Comparison of ENCODE assay signal across 10 cellular contexts in the genomic region with DNA sequence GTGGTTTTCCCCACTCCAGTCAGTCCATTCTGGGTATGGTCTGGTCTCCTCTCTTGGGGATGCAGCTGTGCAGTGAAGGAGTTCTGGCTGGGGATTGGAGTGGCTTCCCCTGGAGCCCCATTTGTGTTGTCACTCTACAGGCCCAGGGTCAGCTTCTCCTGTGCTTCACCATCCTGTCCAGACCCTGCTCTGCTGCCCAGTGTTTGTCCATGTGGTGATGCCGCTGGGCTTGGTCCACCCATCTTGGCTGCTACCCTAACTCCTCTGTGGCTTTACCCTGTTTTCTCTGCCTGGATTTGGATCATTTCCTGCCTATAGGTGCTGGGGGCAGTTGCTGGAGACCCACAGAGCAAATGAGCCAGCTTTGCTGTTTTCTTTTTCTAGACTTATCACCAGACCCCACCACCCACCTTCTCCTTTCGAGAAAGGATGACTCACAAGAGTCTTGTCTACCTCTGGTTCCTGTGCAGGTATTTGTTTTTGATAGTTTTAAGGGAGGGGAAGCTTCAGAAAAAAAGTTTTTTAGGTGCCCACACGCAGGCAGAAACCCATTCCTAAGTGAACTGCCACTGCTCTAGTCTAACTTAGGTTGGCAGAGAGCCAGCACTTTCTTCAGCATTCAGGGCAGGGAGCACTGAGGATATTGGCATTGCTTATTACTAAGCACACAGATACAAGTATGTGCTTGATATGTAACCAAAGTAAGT. TPM values are rescaled to one million over a fixed set of nuclear protein-coding genes. Genes with fewer than 3 reads are reported as not detected.
DNase-seq lines count a peak whose midpoint lies in the region; ATAC-seq and TF ChIP-seq lines count a peak whose summit lies in the region.
"Had no signal": no experiment of that assay in that cellular context is flagged by ENCODE, and none has a peak within 500 bp of the region (broad histone marks: within the 10 kb centered on the region; RNA-seq: fewer than 3 reads in every experiment).

No MANE protein-coding gene starts in this region.

- H3K4me1 Mint-ChIP-seq in activated CD8-positive, alpha-beta T cell treated with anti-CD3 and anti-CD28 coated beads for 36 hours (ENCODE audit: low read depth), result peaks cover 38% of the 10 kb centered on the region

- ATAC-seq in activated CD8-positive, alpha-beta T cell treated with anti-CD3 and anti-CD28 coated beads for 36 hours, result peak; percentile 80
- ATAC-seq in GM18517 (IDR thresholded peaks at IDR 0.05; ENCODE audit: unreplicated experiment), result no peak

- H3K4me1 ChIP-seq in HEK293 (ENCODE audit: control insufficient read depth, insufficient read depth, low read length) (peaks cover 6% of the 10 kb centered on the region), prostate gland (replicated peaks) (no peaks in the 10 kb centered on the region)

- intact Hi-C loops in activated CD8-positive, alpha-beta T cell treated with anti-CD3 and anti-CD28 coated beads for 36 hours (cut with micrococcal nuclease), result no loop called here
- intact Hi-C loops in prostate gland (cut with DNase I), result no loop called here

- H3K36me3 ChIP-seq in HEK293 (ENCODE audit: control insufficient read depth in 2 of 2, insufficient read depth in 1 of 2, low read length in 2 of 2) (peaks cover 28 to 94% of the 10 kb centered on the region in 2 experiments), prostate gland (peaks cover 14 to 18% of the 10 kb centered on the region in 2 donors)

- POLR2A ChIA-PET in HEK293 (lab: Yijun Ruan, JAX), result interaction anchor here (0.7 to 1.4 kb wide), 3 partner anchors 10 to 99 kb away, joined by 3 to 5 read pairs (median 3); no protein-coding TSS in a partner anchor
- POLR2A ChIA-PET in activated CD8-positive, alpha-beta T cell treated with anti-CD3 and anti-CD28 coated beads for 36 hours (lab: Charles Lee), result interaction anchor here (0.7 to 5.2 kb wide), 11 partner anchors 10 to 47 kb away, joined by 3 to 27 read pairs (median 4); no protein-coding TSS in a partner anchor

- H3K27ac ChIP-seq in HEK293 (ENCODE audit: extremely low read depth, low read depth, low read length), result no peak overlapping the region
- peak overlapping the region in 1 of 2 donors; percentile 13 for H3K27ac ChIP-seq in prostate gland

- H3K4me3 ChIP-seq in HEK293 (ENCODE audit: low read depth, low read length) (no peak overlapping the region), epithelial cell of esophagus (ENCODE audit: low read length) (no peak overlapping the region), prostate gland (no peak overlapping the region)

- H3K4me3 Mint-ChIP-seq in activated CD8-positive, alpha-beta T cell treated with anti-CD3 and anti-CD28 coated beads for 36 hours, result no peak overlapping the region

- peak; percentile 52 for DNase-seq in activated CD8-positive, alpha-beta T cell treated with anti-CD3 and anti-CD28 coated beads for 36 hours
- peak; percentile 68 for DNase-seq in epithelial cell of esophagus (ENCODE audit: low read depth)
- peak; percentile 70 for DNase-seq in prostate gland (ENCODE audit: low spot score)
- DNase-seq in DMS153 (lab: John Stamatoyannopoulos, UW), result no peak
- DNase-seq in islet precursor cell, result no peak
- DNase-seq in NCI-H524 (lab: John Stamatoyannopoulos, UW), result no peak
- DNase-seq: effector CD8-positive, alpha-beta T cell; naive B cell had no signal

- H3K9me3 ChIP-seq in HEK293 (ENCODE audit: control insufficient read depth, insufficient read depth, low read depth, low read length), result no peaks in the 10 kb centered on the region
- no peaks in the 10 kb centered on the region for H3K9me3 ChIP-seq in prostate gland

- TF ChIP-seq CTCF in HEK293 (tag by site-specific recombination; IDR thresholded peaks at IDR 0.05), result no peak
- no peak for TF ChIP-seq CTCF in activated CD8-positive, alpha-beta T cell treated with anti-CD3 and anti-CD28 coated beads for 36 hours (IDR thresholded peaks at IDR 0.05)
- TF ChIP-seq CTCF in epithelial cell of esophagus (IDR thresholded peaks at IDR 0.05; ENCODE audit: insufficient read depth, low read depth, low read length, missing control alignments), result no peak
- TF ChIP-seq CTCF in prostate gland (IDR thresholded peaks at IDR 0.05), result no peak

- peak overlapping the region; percentile 94 for H3K27ac Mint-ChIP-seq in activated CD8-positive, alpha-beta T cell treated with anti-CD3 and anti-CD28 coated beads for 36 hours

- H3K27me3 ChIP-seq in prostate gland (replicated peaks; ENCODE audit: insufficient read depth), result no peaks in the 10 kb centered on the region

- CTCF ChIA-PET in HEK293 (lab: Yijun Ruan, JAX), result interaction anchor here (0.6 to 3.1 kb wide), 3 partner anchors 10 to 99 kb away, joined by 3 to 14 read pairs (median 3); no protein-coding TSS in a partner anchor
- CTCF ChIA-PET in activated CD8-positive, alpha-beta T cell treated with anti-CD3 and anti-CD28 coated beads for 36 hours (lab: Charles Lee), result interaction anchor here (0.7 to 4.0 kb wide), 3 partner anchors 10 to 99 kb away, joined by 3 to 22 read pairs (median 16); no protein-coding TSS in a partner anchor

- no peaks in the 10 kb centered on the region for H3K9me3 Mint-ChIP-seq in activated CD8-positive, alpha-beta T cell treated with anti-CD3 and anti-CD28 coated beads for 36 hours
- H3K9me3 Mint-ChIP-seq: naive B cell had no signal

- H3K36me3 Mint-ChIP-seq in activated CD8-positive, alpha-beta T cell treated with anti-CD3 and anti-CD28 coated beads for 36 hours (ENCODE audit: low read depth), result peaks cover 50% of the 10 kb centered on the region

- no peak for TF ChIP-seq POLR2A in prostate gland (IDR thresholded peaks at IDR 0.05)

- no peaks in the 10 kb centered on the region for H3K27me3 Mint-ChIP-seq in activated CD8-positive, alpha-beta T cell treated with anti-CD3 and anti-CD28 coated beads for 36 hours
- H3K27me3 Mint-ChIP-seq: naive B cell had no signal

- WGBS in prostate gland, result 37% methylated on average over 3 of the region's 3 CpGs

TF ChIP-seq in HEK293, 187 proteins besides CTCF, POLR2A, EP300 and RAD21:
- TF ChIP-seq ZBTB17 (tag by site-specific recombination; IDR thresholded peaks at IDR 0.05), result 0 out of 2 replicates have a peak, but pooled peaks have one; percentile 17
- TF ChIP-seq ZBTB21 (tag by site-specific recombination; IDR thresholded peaks at IDR 0.05), result no peak
- TF ChIP-seq, protein P1, sequence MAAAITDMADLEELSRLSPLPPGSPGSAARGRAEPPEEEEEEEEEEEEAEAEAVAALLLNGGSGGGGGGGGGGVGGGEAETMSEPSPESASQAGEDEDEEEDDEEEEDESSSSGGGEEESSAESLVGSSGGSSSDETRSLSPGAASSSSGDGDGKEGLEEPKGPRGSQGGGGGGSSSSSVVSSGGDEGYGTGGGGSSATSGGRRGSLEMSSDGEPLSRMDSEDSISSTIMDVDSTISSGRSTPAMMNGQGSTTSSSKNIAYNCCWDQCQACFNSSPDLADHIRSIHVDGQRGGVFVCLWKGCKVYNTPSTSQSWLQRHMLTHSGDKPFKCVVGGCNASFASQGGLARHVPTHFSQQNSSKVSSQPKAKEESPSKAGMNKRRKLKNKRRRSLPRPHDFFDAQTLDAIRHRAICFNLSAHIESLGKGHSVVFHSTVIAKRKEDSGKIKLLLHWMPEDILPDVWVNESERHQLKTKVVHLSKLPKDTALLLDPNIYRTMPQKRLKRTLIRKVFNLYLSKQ (tag by site-specific recombination; IDR thresholded peaks at IDR 0.05; ENCODE audit: borderline replicate concordance), result no peak
- TF ChIP-seq ZNF366 (tag by site-specific recombination; conservative IDR thresholded peaks at IDR 0.05), result no peak
- no peak for TF ChIP-seq ZNF140 (tag by site-specific recombination; IDR thresholded peaks at IDR 0.05)
- no peak for TF ChIP-seq MYNN (tag by site-specific recombination; IDR thresholded peaks at IDR 0.05; ENCODE audit: borderline replicate concordance)
- 0 out of 2 replicates have a peak, but pooled peaks have one; percentile 19 for TF ChIP-seq ZSCAN30 (tag by site-specific recombination; IDR thresholded peaks at IDR 0.05)

RNA-seq across cellular contexts. Expression of a gene that starts 8.5 kb away (rescaled TPM):
- 10 to 100 TPM; 23.8 to 25.2 TPM for total RNA-seq in activated CD8-positive, alpha-beta T cell treated with anti-CD3 and anti-CD28 coated beads for 36 hours
- total RNA-seq in prostate gland, result 10 to 100 TPM; 30.8 to 42.4 TPM

RNA-seq across cellular contexts. Expression of a gene that starts 8.7 kb away (rescaled TPM):
- total RNA-seq in activated CD8-positive, alpha-beta T cell treated with anti-CD3 and anti-CD28 coated beads for 36 hours, result 10 to 100 TPM; 43.3 to 49.2 TPM
- 10 to 100 TPM; 21.8 to 30.8 TPM for total RNA-seq in prostate gland

RNA-seq across cellular contexts. Expression of a gene that starts 28.5 kb away (rescaled TPM):
- total RNA-seq in activated CD8-positive, alpha-beta T cell treated with anti-CD3 and anti-CD28 coated beads for 36 hours, result 1,000 to 10,000 TPM; 1,193 to 1,205 TPM
- total RNA-seq in prostate gland, result 100 to 1,000 TPM; 198 to 277 TPM

RNA-seq across cellular contexts. Expression of a gene that starts 43.7 kb away (rescaled TPM):
- 100 to 1,000 TPM; 107 to 108 TPM for total RNA-seq in activated CD8-positive, alpha-beta T cell treated with anti-CD3 and anti-CD28 coated beads for 36 hours
- 100 to 1,000 TPM in 1 of 2 donors, 10 to 100 TPM in 1; 41.5 to 207 TPM for total RNA-seq in prostate gland

RNA-seq across cellular contexts. Expression of a gene that starts 44.2 kb away (rescaled TPM):
- total RNA-seq in activated CD8-positive, alpha-beta T cell treated with anti-CD3 and anti-CD28 coated beads for 36 hours, result 1 to 10 TPM; 1.6 to 2.1 TPM
- 10 to 100 TPM; 10.0 to 93.8 TPM for total RNA-seq in prostate gland

Comparison
In these comparisons a context has a peak if more than half of its experiments do, and no peak if none do; other contexts are left out.
1. DNase-seq: peak in activated CD8-positive, alpha-beta T cell treated with anti-CD3 and anti-CD28 coated beads for 36 hours (single experiment), epithelial cell of esophagus (single experiment) and prostate gland (single experiment); none in DMS153 (single experiment), islet precursor cell (single experiment) and NCI-H524 (0 of 2).
2. RNA of a gene that starts 28.5 kb away (total RNA-seq): 1,193 to 1,205 TPM in activated CD8-positive, alpha-beta T cell treated with anti-CD3 and anti-CD28 coated beads for 36 hours; 198 to 277 TPM in prostate gland; every median in the first group is over 4 times any median in the second.